1 cellular context compared by ENCODE assay signal in the genomic region with DNA sequence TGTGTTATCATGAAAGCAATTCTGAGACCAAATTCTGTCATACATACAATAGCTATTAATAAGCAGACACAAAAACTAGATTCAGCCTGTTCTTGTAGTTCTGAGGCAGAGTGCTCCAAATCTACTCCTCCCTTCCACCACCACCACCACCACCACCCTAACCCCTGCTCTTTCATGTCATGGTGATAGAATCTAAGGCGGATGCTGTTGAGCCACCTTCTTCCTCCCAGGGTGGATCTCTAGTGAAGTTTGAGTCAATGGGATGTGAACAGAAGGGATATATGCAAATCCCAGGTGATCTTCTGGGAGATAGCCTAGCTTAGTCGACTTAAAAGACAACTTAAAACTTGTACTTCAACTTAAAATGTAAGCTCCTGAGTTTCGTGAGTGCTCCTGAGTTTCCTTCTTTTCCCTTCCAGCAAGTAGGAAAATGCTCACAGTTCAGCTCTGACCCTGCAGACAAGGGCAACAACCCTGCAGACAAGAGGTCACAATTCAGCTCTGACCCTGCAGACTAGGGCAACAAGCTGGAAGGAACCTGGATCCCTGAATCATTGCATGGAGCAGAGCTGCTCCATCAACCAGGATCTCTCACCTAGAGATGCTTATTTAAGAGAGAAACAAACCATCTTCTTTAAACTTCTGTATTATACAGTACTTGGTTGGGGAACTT.
TF ChIP-seq lines count a peak whose summit lies in the region.

No MANE protein-coding gene starts in this region.

TF ChIP-seq in HEK293T, 16 proteins besides CTCF, POLR2A, EP300 and RAD21:
- no peak for TF ChIP-seq CTBP1 (IDR thresholded peaks at IDR 0.05; ENCODE audit: borderline replicate concordance)
- TF ChIP-seq, protein P1, sequence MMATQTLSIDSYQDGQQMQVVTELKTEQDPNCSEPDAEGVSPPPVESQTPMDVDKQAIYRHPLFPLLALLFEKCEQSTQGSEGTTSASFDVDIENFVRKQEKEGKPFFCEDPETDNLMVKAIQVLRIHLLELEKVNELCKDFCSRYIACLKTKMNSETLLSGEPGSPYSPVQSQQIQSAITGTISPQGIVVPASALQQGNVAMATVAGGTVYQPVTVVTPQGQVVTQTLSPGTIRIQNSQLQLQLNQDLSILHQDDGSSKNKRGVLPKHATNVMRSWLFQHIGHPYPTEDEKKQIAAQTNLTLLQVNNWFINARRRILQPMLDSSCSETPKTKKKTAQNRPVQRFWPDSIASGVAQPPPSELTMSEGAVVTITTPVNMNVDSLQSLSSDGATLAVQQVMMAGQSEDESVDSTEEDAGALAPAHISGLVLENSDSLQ (IDR thresholded peaks at IDR 0.05) = no peak
- no peak for TF ChIP-seq ELF4 (IDR thresholded peaks at IDR 0.05)
- no peak for TF ChIP-seq SUZ12 (IDR thresholded peaks at IDR 0.05)
- TF ChIP-seq SP1 (IDR thresholded peaks at IDR 0.05) = no peak
- no peak for TF ChIP-seq FOXK2 (IDR thresholded peaks at IDR 0.05)
- no peak for TF ChIP-seq FOXM1 (IDR thresholded peaks at IDR 0.05; ENCODE audit: borderline replicate concordance)
- no peak for TF ChIP-seq NFRKB (IDR thresholded peaks at IDR 0.05)
